25 cellular contexts compared by ENCODE assay signal in the genomic region with DNA sequence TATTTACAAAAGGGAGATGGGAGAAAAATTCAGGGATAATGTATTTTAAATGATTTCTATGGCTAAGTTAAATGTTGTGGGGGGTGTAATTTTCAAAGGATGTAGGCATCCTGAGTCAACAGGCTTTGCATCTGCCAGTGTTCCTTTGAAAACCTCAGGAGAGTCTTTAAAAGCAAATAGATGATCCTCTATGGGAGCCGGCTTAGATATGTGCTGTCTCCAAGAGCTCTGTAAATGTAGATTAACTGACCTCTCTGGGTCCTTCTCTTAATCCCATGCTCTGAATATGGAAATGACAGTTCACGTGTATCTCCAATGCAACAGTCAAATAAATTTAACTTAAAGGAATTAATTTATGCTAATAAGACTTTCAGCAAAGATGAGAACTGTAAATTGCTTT.
"Had no signal": no experiment of that assay in that cellular context is flagged by ENCODE, and none has a peak within 500 bp of the region (broad histone marks: within the 10 kb centered on the region; RNA-seq: fewer than 3 reads in every experiment).

No MANE protein-coding gene starts in this region.

- H3K9me3 ChIP-seq: gastrocnemius medialis, heart left ventricle, left lung, mucosa of descending colon, prostate gland, right atrium auricular region, stomach, thyroid gland, vagina had no signal

- FAIRE-seq: islet of Langerhans had no signal

- H2AFZ ChIP-seq: hepatocyte had no signal

- H3K4me3 ChIP-seq: dorsolateral prefrontal cortex, gastrocnemius medialis, heart left ventricle, hepatocyte, left lung, mucosa of descending colon, prostate gland, right atrium auricular region, smooth muscle cell, stomach, thyroid gland, vagina had no signal

- DNase-seq: dorsolateral prefrontal cortex; effector CD4-positive, alpha-beta T cell; gastrocnemius medialis; heart left ventricle; left cardiac atrium; left lung; mesenchymal stem cell; mucosa of descending colon; naive B cell; stimulated activated CD4-positive, alpha-beta T cell treated with anti-CD3 and anti-CD28 coated beads, Interleukin-12 subunit alpha, Interleukin-12 subunit beta, amount 100 ng/mL, for 4 hours; stimulated activated CD4-positive, alpha-beta T cell treated with anti-CD3 and anti-CD28 coated beads, Interleukin-1b, Interleukin-23, amount 100 ng/mL, for 48 hours; stimulated activated CD4-positive, alpha-beta T cell treated with anti-CD3 and anti-CD28 coated beads, Interleukin-4, amount 100 ng/mL, for 1 hour; stimulated activated naive CD4-positive, alpha-beta T cell treated with Interleukin-2 at 50 U/mL for 16 hours; stomach; thyroid gland; trophoblast cell had no signal

- H3K79me2 ChIP-seq: hepatocyte had no signal

- H3K4me1 ChIP-seq: gastrocnemius medialis, heart left ventricle, left lung, prostate gland, right atrium auricular region, stomach, thyroid gland, vagina had no signal

- H3K27ac ChIP-seq: dorsolateral prefrontal cortex, gastrocnemius medialis, heart left ventricle, hepatocyte, left lung, prostate gland, right atrium auricular region, stomach, thyroid gland, vagina had no signal

- H3K4me2 ChIP-seq: hepatocyte, smooth muscle cell had no signal

- ATAC-seq: gastrocnemius medialis; heart left ventricle; left cardiac atrium; left lung; mucosa of descending colon; natural killer cell treated with Interleukin-12 subunit alpha and Interleukin-12 subunit beta and Interleukin-15 and Interleukin-18, amount 100 ng/mL, for 72 hours; sciatic nerve; stimulated activated effector memory CD8-positive, alpha-beta T cell treated with anti-CD3 and anti-CD28 coated beads, Interleukin-12 subunit alpha, Interleukin-12 subunit beta, amount 100 ng/mL, for 72 hours had no signal

- H3K27me3 ChIP-seq: dorsolateral prefrontal cortex, gastrocnemius medialis, heart left ventricle, hepatocyte, left lung, right atrium auricular region, stomach, thyroid gland, vagina had no signal

- H3K36me3 ChIP-seq: gastrocnemius medialis, heart left ventricle, left lung, prostate gland, right atrium auricular region, stomach, thyroid gland, vagina had no signal
